ENCODE assay signal across 1 cellular context in genomic region chr10:80530251-80530650, GRCh38.
TF ChIP-seq lines count a peak whose summit lies in the region.

No MANE protein-coding gene starts in this region.

TF ChIP-seq in H1, 55 proteins besides CTCF, POLR2A, EP300 and RAD21 (continued from another document):
- TF ChIP-seq EGR1 (IDR thresholded peaks at IDR 0.05; ENCODE audit: borderline replicate concordance, low read depth, low read length) (no peak), TEAD4 (IDR thresholded peaks at IDR 0.05; ENCODE audit: low read depth, low read length) (no peak)
- TF ChIP-seq, protein P1, sequence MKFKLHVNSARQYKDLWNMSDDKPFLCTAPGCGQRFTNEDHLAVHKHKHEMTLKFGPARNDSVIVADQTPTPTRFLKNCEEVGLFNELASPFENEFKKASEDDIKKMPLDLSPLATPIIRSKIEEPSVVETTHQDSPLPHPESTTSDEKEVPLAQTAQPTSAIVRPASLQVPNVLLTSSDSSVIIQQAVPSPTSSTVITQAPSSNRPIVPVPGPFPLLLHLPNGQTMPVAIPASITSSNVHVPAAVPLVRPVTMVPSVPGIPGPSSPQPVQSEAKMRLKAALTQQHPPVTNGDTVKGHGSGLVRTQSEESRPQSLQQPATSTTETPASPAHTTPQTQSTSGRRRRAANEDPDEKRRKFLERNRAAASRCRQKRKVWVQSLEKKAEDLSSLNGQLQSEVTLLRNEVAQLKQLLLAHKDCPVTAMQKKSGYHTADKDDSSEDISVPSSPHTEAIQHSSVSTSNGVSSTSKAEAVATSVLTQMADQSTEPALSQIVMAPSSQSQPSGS (IDR thresholded peaks at IDR 0.05; ENCODE audit: low read length), result no peak
- TF ChIP-seq, protein P2, sequence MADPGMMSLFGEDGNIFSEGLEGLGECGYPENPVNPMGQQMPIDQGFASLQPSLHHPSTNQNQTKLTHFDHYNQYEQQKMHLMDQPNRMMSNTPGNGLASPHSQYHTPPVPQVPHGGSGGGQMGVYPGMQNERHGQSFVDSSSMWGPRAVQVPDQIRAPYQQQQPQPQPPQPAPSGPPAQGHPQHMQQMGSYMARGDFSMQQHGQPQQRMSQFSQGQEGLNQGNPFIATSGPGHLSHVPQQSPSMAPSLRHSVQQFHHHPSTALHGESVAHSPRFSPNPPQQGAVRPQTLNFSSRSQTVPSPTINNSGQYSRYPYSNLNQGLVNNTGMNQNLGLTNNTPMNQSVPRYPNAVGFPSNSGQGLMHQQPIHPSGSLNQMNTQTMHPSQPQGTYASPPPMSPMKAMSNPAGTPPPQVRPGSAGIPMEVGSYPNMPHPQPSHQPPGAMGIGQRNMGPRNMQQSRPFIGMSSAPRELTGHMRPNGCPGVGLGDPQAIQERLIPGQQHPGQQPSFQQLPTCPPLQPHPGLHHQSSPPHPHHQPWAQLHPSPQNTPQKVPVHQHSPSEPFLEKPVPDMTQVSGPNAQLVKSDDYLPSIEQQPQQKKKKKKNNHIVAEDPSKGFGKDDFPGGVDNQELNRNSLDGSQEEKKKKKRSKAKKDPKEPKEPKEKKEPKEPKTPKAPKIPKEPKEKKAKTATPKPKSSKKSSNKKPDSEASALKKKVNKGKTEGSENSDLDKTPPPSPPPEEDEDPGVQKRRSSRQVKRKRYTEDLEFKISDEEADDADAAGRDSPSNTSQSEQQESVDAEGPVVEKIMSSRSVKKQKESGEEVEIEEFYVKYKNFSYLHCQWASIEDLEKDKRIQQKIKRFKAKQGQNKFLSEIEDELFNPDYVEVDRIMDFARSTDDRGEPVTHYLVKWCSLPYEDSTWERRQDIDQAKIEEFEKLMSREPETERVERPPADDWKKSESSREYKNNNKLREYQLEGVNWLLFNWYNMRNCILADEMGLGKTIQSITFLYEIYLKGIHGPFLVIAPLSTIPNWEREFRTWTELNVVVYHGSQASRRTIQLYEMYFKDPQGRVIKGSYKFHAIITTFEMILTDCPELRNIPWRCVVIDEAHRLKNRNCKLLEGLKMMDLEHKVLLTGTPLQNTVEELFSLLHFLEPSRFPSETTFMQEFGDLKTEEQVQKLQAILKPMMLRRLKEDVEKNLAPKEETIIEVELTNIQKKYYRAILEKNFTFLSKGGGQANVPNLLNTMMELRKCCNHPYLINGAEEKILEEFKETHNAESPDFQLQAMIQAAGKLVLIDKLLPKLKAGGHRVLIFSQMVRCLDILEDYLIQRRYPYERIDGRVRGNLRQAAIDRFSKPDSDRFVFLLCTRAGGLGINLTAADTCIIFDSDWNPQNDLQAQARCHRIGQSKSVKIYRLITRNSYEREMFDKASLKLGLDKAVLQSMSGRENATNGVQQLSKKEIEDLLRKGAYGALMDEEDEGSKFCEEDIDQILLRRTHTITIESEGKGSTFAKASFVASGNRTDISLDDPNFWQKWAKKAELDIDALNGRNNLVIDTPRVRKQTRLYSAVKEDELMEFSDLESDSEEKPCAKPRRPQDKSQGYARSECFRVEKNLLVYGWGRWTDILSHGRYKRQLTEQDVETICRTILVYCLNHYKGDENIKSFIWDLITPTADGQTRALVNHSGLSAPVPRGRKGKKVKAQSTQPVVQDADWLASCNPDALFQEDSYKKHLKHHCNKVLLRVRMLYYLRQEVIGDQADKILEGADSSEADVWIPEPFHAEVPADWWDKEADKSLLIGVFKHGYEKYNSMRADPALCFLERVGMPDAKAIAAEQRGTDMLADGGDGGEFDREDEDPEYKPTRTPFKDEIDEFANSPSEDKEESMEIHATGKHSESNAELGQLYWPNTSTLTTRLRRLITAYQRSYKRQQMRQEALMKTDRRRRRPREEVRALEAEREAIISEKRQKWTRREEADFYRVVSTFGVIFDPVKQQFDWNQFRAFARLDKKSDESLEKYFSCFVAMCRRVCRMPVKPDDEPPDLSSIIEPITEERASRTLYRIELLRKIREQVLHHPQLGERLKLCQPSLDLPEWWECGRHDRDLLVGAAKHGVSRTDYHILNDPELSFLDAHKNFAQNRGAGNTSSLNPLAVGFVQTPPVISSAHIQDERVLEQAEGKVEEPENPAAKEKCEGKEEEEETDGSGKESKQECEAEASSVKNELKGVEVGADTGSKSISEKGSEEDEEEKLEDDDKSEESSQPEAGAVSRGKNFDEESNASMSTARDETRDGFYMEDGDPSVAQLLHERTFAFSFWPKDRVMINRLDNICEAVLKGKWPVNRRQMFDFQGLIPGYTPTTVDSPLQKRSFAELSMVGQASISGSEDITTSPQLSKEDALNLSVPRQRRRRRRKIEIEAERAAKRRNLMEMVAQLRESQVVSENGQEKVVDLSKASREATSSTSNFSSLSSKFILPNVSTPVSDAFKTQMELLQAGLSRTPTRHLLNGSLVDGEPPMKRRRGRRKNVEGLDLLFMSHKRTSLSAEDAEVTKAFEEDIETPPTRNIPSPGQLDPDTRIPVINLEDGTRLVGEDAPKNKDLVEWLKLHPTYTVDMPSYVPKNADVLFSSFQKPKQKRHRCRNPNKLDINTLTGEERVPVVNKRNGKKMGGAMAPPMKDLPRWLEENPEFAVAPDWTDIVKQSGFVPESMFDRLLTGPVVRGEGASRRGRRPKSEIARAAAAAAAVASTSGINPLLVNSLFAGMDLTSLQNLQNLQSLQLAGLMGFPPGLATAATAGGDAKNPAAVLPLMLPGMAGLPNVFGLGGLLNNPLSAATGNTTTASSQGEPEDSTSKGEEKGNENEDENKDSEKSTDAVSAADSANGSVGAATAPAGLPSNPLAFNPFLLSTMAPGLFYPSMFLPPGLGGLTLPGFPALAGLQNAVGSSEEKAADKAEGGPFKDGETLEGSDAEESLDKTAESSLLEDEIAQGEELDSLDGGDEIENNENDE (IDR thresholded peaks at IDR 0.05; ENCODE audit: insufficient replicate concordance, low read length), result no peak
